16 cellular contexts compared by ENCODE assay signal in genomic region chr6:33915134-33915533, GRCh38.
DNase-seq lines count a peak whose midpoint lies in the region; ATAC-seq, FAIRE-seq and TF ChIP-seq lines count a peak whose summit lies in the region.
"Had no signal": no experiment of that assay in that cellular context is flagged by ENCODE, and none has a peak within 500 bp of the region (broad histone marks: within the 10 kb centered on the region; RNA-seq: fewer than 3 reads in every experiment).

No MANE protein-coding gene starts in this region.

- H3K9me3 ChIP-seq in sigmoid colon (no peaks in the 10 kb centered on the region), suprapubic skin (no peaks in the 10 kb centered on the region)
- H3K9me3 ChIP-seq: colonic mucosa, esophagus muscularis mucosa had no signal

- TF ChIP-seq POLR2A in GM12892 (IDR thresholded peaks at IDR 0.05; ENCODE audit: low read depth, low read length): no peak
- TF ChIP-seq POLR2A in sigmoid colon (IDR thresholded peaks at IDR 0.05): no peak
- no peak for TF ChIP-seq POLR2A in lower leg skin (IDR thresholded peaks at IDR 0.05)
- TF ChIP-seq POLR2A in suprapubic skin (IDR thresholded peaks at IDR 0.05): no peak

- TF ChIP-seq EP300 in sigmoid colon (IDR thresholded peaks at IDR 0.05) (no peak), suprapubic skin (IDR thresholded peaks at IDR 0.05) (no peak)

- H3K4me3 Mint-ChIP-seq in activated naive CD4-positive, alpha-beta T cell treated with anti-CD3 and anti-CD28 coated beads, Interleukin-2, amount 10 ng/mL, durations not matched to agents 7 days and 5 days: no peak overlapping the region
- no peak overlapping the region for H3K4me3 Mint-ChIP-seq in activated CD8-positive, alpha-beta T cell treated with anti-CD3 and anti-CD28 coated beads for 36 hours
- H3K4me3 Mint-ChIP-seq: nephron progenitor cell had no signal

- intact Hi-C loops in activated CD8-positive, alpha-beta T cell treated with anti-CD3 and anti-CD28 coated beads for 36 hours (cut with micrococcal nuclease): no loop called here
- intact Hi-C loops in sigmoid colon (cut with DNase I): no loop called here
- intact Hi-C loops in lower leg skin (cut with DNase I; ENCODE audit: low total_unique reads): no loop called here

- no peak for TF ChIP-seq CTCF in activated CD8-positive, alpha-beta T cell treated with anti-CD3 and anti-CD28 coated beads for 36 hours (IDR thresholded peaks at IDR 0.05)
- TF ChIP-seq CTCF in sigmoid colon (IDR thresholded peaks at IDR 0.05) (no peak), lower leg skin (IDR thresholded peaks at IDR 0.05) (no peak), suprapubic skin (IDR thresholded peaks at IDR 0.05) (no peak)

- DNase-seq in activated naive CD4-positive, alpha-beta T cell treated with anti-CD3 and anti-CD28 coated beads, Interleukin-2, amount 10 ng/mL, durations not matched to agents 7 days and 5 days: no peak
- no peak for DNase-seq in activated naive CD4-positive, alpha-beta T cell (lab: John Stamatoyannopoulos, UW)
- DNase-seq in GM12892 (ENCODE audit: insufficient read length) (no peak), sigmoid colon (peak; percentile 79), lower leg skin (ENCODE audit: low spot score in 2 of 2) (no peak), suprapubic skin (ENCODE audit: low spot score in 2 of 2) (no peak)
- no peak for DNase-seq in activated CD8-positive, alpha-beta T cell treated with anti-CD3 and anti-CD28 coated beads for 36 hours
- DNase-seq: C1 segment of cervical spinal cord, colonic mucosa, H7, NCI-H1436 treated with DMSO at 0.1 percent for 48 hours, NCI-H510A treated with DMSO at 0.1 percent for 48 hours, nephron progenitor cell, retina had no signal

- H3K36me3 ChIP-seq in sigmoid colon (no peaks in the 10 kb centered on the region), suprapubic skin (no peaks in the 10 kb centered on the region)
- H3K36me3 ChIP-seq: colonic mucosa, esophagus muscularis mucosa had no signal

- no peak overlapping the region for H3K4me3 ChIP-seq in sigmoid colon
- H3K4me3 ChIP-seq in lower leg skin (ENCODE audit: low read depth, poor library complexity, severe bottlenecking): no peak overlapping the region
- no peak overlapping the region for H3K4me3 ChIP-seq in suprapubic skin
- H3K4me3 ChIP-seq: colonic mucosa, esophagus muscularis mucosa had no signal

- peaks cover 21% of the 10 kb centered on the region for H3K27me3 Mint-ChIP-seq in activated naive CD4-positive, alpha-beta T cell treated with anti-CD3 and anti-CD28 coated beads, Interleukin-2, amount 10 ng/mL, durations not matched to agents 7 days and 5 days
- no peaks in the 10 kb centered on the region for H3K27me3 Mint-ChIP-seq in activated CD8-positive, alpha-beta T cell treated with anti-CD3 and anti-CD28 coated beads for 36 hours

- POLR2A ChIA-PET in activated CD8-positive, alpha-beta T cell treated with anti-CD3 and anti-CD28 coated beads for 36 hours (lab: Charles Lee): no interaction called here

- peak; percentile 38 for FAIRE-seq in GM12892 (lab: Jason Lieb, UNC)

- H3K9me3 Mint-ChIP-seq in activated naive CD4-positive, alpha-beta T cell treated with anti-CD3 and anti-CD28 coated beads, Interleukin-2, amount 10 ng/mL, durations not matched to agents 7 days and 5 days: no peaks in the 10 kb centered on the region
- no peaks in the 10 kb centered on the region for H3K9me3 Mint-ChIP-seq in activated CD8-positive, alpha-beta T cell treated with anti-CD3 and anti-CD28 coated beads for 36 hours
- H3K9me3 Mint-ChIP-seq: nephron progenitor cell had no signal

- CTCF ChIA-PET in activated naive CD4-positive, alpha-beta T cell treated with anti-CD3 and anti-CD28 coated beads, Interleukin-2, amount 10 ng/mL, durations not matched to agents 7 days and 5 days (lab: Charles Lee): interaction anchor here (0.6 to 2.3 kb wide), 9 partner anchors 11 to 145 kb away, joined by 3 to 9 read pairs (median 3); no protein-coding TSS in a partner anchor
- CTCF ChIA-PET in activated CD8-positive, alpha-beta T cell treated with anti-CD3 and anti-CD28 coated beads for 36 hours (lab: Charles Lee): interaction anchor here (1.2 to 3.1 kb wide), 3 partner anchors 11 to 144 kb away, joined by 4 to 10 read pairs (median 5); no protein-coding TSS in a partner anchor

- H3K4me1 ChIP-seq in sigmoid colon: peaks cover 0 to 20% (median 19%) of the 10 kb centered on the region in 4 donors
- H3K4me1 ChIP-seq in suprapubic skin: peaks cover 2% of the 10 kb centered on the region
- H3K4me1 ChIP-seq: colonic mucosa had no signal

- H3K36me3 Mint-ChIP-seq in activated naive CD4-positive, alpha-beta T cell treated with anti-CD3 and anti-CD28 coated beads, Interleukin-2, amount 10 ng/mL, durations not matched to agents 7 days and 5 days: peaks cover 1% of the 10 kb centered on the region
- no peaks in the 10 kb centered on the region for H3K36me3 Mint-ChIP-seq in activated CD8-positive, alpha-beta T cell treated with anti-CD3 and anti-CD28 coated beads for 36 hours (ENCODE audit: low read depth)

- H3K27ac ChIP-seq in sigmoid colon (no peak overlapping the region), suprapubic skin (no peak overlapping the region)
- H3K27ac ChIP-seq: colonic mucosa, esophagus muscularis mucosa had no signal

- peaks cover 25% of the 10 kb centered on the region for H3K4me1 Mint-ChIP-seq in activated naive CD4-positive, alpha-beta T cell treated with anti-CD3 and anti-CD28 coated beads, Interleukin-2, amount 10 ng/mL, durations not matched to agents 7 days and 5 days
- peaks cover 34% of the 10 kb centered on the region for H3K4me1 Mint-ChIP-seq in activated CD8-positive, alpha-beta T cell treated with anti-CD3 and anti-CD28 coated beads for 36 hours (ENCODE audit: low read depth)

- H3K27me3 ChIP-seq in sigmoid colon (no peaks in the 10 kb centered on the region), suprapubic skin (no peaks in the 10 kb centered on the region)
- H3K27me3 ChIP-seq: colonic mucosa, esophagus muscularis mucosa had no signal

- ATAC-seq in activated CD8-positive, alpha-beta T cell treated with anti-CD3 and anti-CD28 coated beads for 36 hours: peak; percentile 21
- ATAC-seq in GM21737 (IDR thresholded peaks at IDR 0.05; ENCODE audit: unreplicated experiment): no peak

- peak overlapping the region; percentile 69 for H3K27ac Mint-ChIP-seq in activated naive CD4-positive, alpha-beta T cell treated with anti-CD3 and anti-CD28 coated beads, Interleukin-2, amount 10 ng/mL, durations not matched to agents 7 days and 5 days
- no peak overlapping the region for H3K27ac Mint-ChIP-seq in activated CD8-positive, alpha-beta T cell treated with anti-CD3 and anti-CD28 coated beads for 36 hours
- H3K27ac Mint-ChIP-seq: nephron progenitor cell had no signal

- whole genome bisulfite sequencing in sigmoid colon, 2 donors: 54 to 71% methylated on average over 3 of the region's 3 CpGs
- 72 to 79% methylated on average over 3 of the region's 3 CpGs for WGBS in lower leg skin, 2 donors
- 75% methylated on average over 3 of the region's 3 CpGs for WGBS in suprapubic skin
